ENCODE assay signal across 20 cellular contexts in genomic region chr11:73426184-73426845, GRCh38. TPM values are rescaled to one million over a fixed set of nuclear protein-coding genes. Genes with fewer than 3 reads are reported as not detected.
DNase-seq lines count a peak whose midpoint lies in the region; ATAC-seq and TF ChIP-seq lines count a peak whose summit lies in the region.
"Had no signal": no experiment of that assay in that cellular context is flagged by ENCODE, and none has a peak within 500 bp of the region (broad histone marks: within the 10 kb centered on the region; RNA-seq: fewer than 3 reads in every experiment).

No MANE protein-coding gene starts in this region.

- no peak overlapping the region for H2AK5ac ChIP-seq in mesendoderm (ENCODE audit: low read length)

- TF ChIP-seq CTCF in cardiac muscle cell (IDR thresholded peaks at IDR 0.05; ENCODE audit: low read depth, low read length) = no peak

- H3K18ac ChIP-seq in mesendoderm (ENCODE audit: low read length) = no peak overlapping the region

- no peaks in the 10 kb centered on the region for H3K27me3 Mint-ChIP-seq in activated naive CD4-positive, alpha-beta T cell treated with anti-CD3 and anti-CD28 coated beads for 36 hours (ENCODE audit: low read depth)

- ATAC-seq in left ventricle myocardium superior (no peak), GM19035 (IDR thresholded peaks at IDR 0.05; ENCODE audit: unreplicated experiment) (no peak)
- ATAC-seq: natural killer cell; stimulated activated effector memory CD8-positive, alpha-beta T cell treated with anti-CD3 and anti-CD28 coated beads, Interleukin-12 subunit alpha, Interleukin-12 subunit beta, amount 100 ng/mL, for 72 hours had no signal

- H3K9ac ChIP-seq in stomach smooth muscle (ENCODE audit: low read length in 2 of 2) = no peak overlapping the region
- H3K9ac ChIP-seq in mesendoderm (ENCODE audit: low read length) = no peak overlapping the region

- H3K27ac Mint-ChIP-seq in activated naive CD4-positive, alpha-beta T cell treated with anti-CD3 and anti-CD28 coated beads for 36 hours = no peak overlapping the region
- H3K27ac Mint-ChIP-seq: activated T-helper 2 cell treated with anti-CD3 and anti-CD28 coated beads, Interferon-gamma antibody, Interleukin-2, Interleukin-4, amounts not matched to agents 10 μg/mL and 5 μg/mL and 100 μg/mL, durations not matched to agents 14 hours and 24 hours and 36 hours; natural killer cell; stimulated activated effector memory CD8-positive, alpha-beta T cell treated with anti-CD3 and anti-CD28 coated beads, Interleukin-12 subunit alpha, Interleukin-12 subunit beta, amount 100 ng/mL, for 72 hours had no signal

- H3K27me3 ChIP-seq in cardiac muscle cell (no peaks in the 10 kb centered on the region), stomach smooth muscle (ENCODE audit: control insufficient read depth in 1 of 2, insufficient read depth in 2 of 2, low read length in 2 of 2) (no peaks in the 10 kb centered on the region), mesendoderm (ENCODE audit: insufficient read depth, low read length, poor library complexity) (no peaks in the 10 kb centered on the region)
- H3K27me3 ChIP-seq: SJCRH30, tibial nerve had no signal

- H3K9me3 ChIP-seq in cardiac muscle cell (ENCODE audit: low read depth) (no peaks in the 10 kb centered on the region), stomach smooth muscle (ENCODE audit: control insufficient read depth in 2 of 2, low read length in 2 of 2) (no peaks in the 10 kb centered on the region)
- H3K9me3 ChIP-seq: SJCRH30, tibial nerve had no signal

- no peak overlapping the region for H2BK120ac ChIP-seq in mesendoderm (ENCODE audit: low read depth, low read length)

- no peak overlapping the region for H3K4me3 ChIP-seq in cardiac muscle cell
- peak overlapping the region in 1 of 2 donors; percentile 28 for H3K4me3 ChIP-seq in stomach smooth muscle (ENCODE audit: low read length in 2 of 2)
- H3K4me3 ChIP-seq in mesendoderm (ENCODE audit: low read length) = no peak overlapping the region
- H3K4me3 ChIP-seq: SJCRH30, tibial nerve had no signal

- H4K5ac ChIP-seq in mesendoderm (ENCODE audit: low read length) = no peak overlapping the region

- no CpG with 5 or more reads among the region's 2 CpGs for WGBS in mesendoderm (ENCODE audit: extremely low coverage, insufficient coverage, low lambda C conversion rate)

- peaks cover 9% of the 10 kb centered on the region for H3K4me1 Mint-ChIP-seq in activated naive CD4-positive, alpha-beta T cell treated with anti-CD3 and anti-CD28 coated beads for 36 hours (ENCODE audit: low read depth)

- DNase-seq in cardiac muscle cell (ENCODE audit: low read depth in 1 of 2, low spot score in 1 of 2) = peak; percentile 47 to 53
- no peak for DNase-seq in left ventricle myocardium superior
- peak; percentile 54 for DNase-seq in medulla oblongata (ENCODE audit: extremely low spot score)
- DNase-seq in mesendoderm = no peak
- DNase-seq in activated naive CD4-positive, alpha-beta T cell treated with anti-CD3 and anti-CD28 coated beads for 36 hours = no peak
- DNase-seq: DMS 273 treated with DMSO at 0.1 percent for 48 hours; Karpas-422; natural killer cell; NCI-H1105 treated with DMSO at 0.1 percent for 48 hours; NCI-H2171 treated with DMSO at 0.1 percent for 48 hours; NCI-H748 treated with DMSO at 0.1 percent for 48 hours; SJCRH30; stimulated activated CD4-positive, alpha-beta T cell treated with anti-CD3 and anti-CD28 coated beads, Interleukin-15, amount 100 ng/mL, for 24 hours had no signal

- H4K8ac ChIP-seq in mesendoderm (ENCODE audit: low read depth, low read length) = no peak overlapping the region

- CTCF ChIA-PET in activated naive CD4-positive, alpha-beta T cell treated with anti-CD3 and anti-CD28 coated beads for 36 hours (lab: Charles Lee) = interaction anchor here (0.6 to 2.2 kb wide), 3 partner anchors 10 to 206 kb away, joined by 3 to 7 read pairs (median 4); no protein-coding TSS in a partner anchor

- no peak overlapping the region for H3K4me3 Mint-ChIP-seq in activated naive CD4-positive, alpha-beta T cell treated with anti-CD3 and anti-CD28 coated beads for 36 hours
- H3K4me3 Mint-ChIP-seq: natural killer cell; stimulated activated effector memory CD8-positive, alpha-beta T cell treated with anti-CD3 and anti-CD28 coated beads, Interleukin-12 subunit alpha, Interleukin-12 subunit beta, amount 100 ng/mL, for 72 hours had no signal

- H3K4ac ChIP-seq in mesendoderm (ENCODE audit: low read depth, low read length) = no peak overlapping the region

- H3K36me3 Mint-ChIP-seq in activated naive CD4-positive, alpha-beta T cell treated with anti-CD3 and anti-CD28 coated beads for 36 hours (ENCODE audit: low read depth) = no peaks in the 10 kb centered on the region
- H3K36me3 Mint-ChIP-seq: natural killer cell had no signal

- no peaks in the 10 kb centered on the region for H3K79me1 ChIP-seq in mesendoderm (ENCODE audit: low read length)

- H3K27ac ChIP-seq in cardiac muscle cell = peak overlapping the region; percentile 83
- peak overlapping the region; percentile 70 for H3K27ac ChIP-seq in cingulate gyrus (ENCODE audit: low read depth, low read length)
- H3K27ac ChIP-seq in stomach smooth muscle (ENCODE audit: low read length) = peak overlapping the region; percentile 7
- no peak overlapping the region for H3K27ac ChIP-seq in mesendoderm (ENCODE audit: low read depth, low read length)
- H3K27ac ChIP-seq: C4-2B, SJCRH30 had no signal

- no peak overlapping the region for H3K23ac ChIP-seq in mesendoderm (ENCODE audit: low read length)

- intact Hi-C loops in left ventricle myocardium superior (cut with micrococcal nuclease) = no loop called here
- intact Hi-C loops in activated naive CD4-positive, alpha-beta T cell treated with anti-CD3 and anti-CD28 coated beads for 36 hours (cut with micrococcal nuclease) = loop anchor here (5.0 kb wide), 1 partner anchor 96 kb away; no protein-coding TSS in a partner anchor

- no peaks in the 10 kb centered on the region for H3K36me3 ChIP-seq in cardiac muscle cell
- H3K36me3 ChIP-seq in stomach smooth muscle (ENCODE audit: control insufficient read depth in 2 of 2, insufficient read depth in 2 of 2, low read length in 2 of 2) = peaks cover 0 to 3% of the 10 kb centered on the region in 2 donors
- H3K36me3 ChIP-seq in mesendoderm (ENCODE audit: control insufficient read depth, insufficient read depth, low read length) = no peaks in the 10 kb centered on the region
- H3K36me3 ChIP-seq: SJCRH30 had no signal

- H3K79me2 ChIP-seq in mesendoderm (ENCODE audit: control insufficient read depth, insufficient read depth, low read length) = no peaks in the 10 kb centered on the region

- no peaks in the 10 kb centered on the region for H3K9me3 Mint-ChIP-seq in activated naive CD4-positive, alpha-beta T cell treated with anti-CD3 and anti-CD28 coated beads for 36 hours
- H3K9me3 Mint-ChIP-seq: activated T-helper 2 cell treated with anti-CD3 and anti-CD28 coated beads, Interferon-gamma antibody, Interleukin-2, Interleukin-4, amounts not matched to agents 10 μg/mL and 5 μg/mL and 100 μg/mL, durations not matched to agents 14 hours and 24 hours and 36 hours; natural killer cell; stimulated activated effector memory CD8-positive, alpha-beta T cell treated with anti-CD3 and anti-CD28 coated beads, Interleukin-12 subunit alpha, Interleukin-12 subunit beta, amount 100 ng/mL, for 72 hours had no signal

- H2BK15ac ChIP-seq in mesendoderm (replicated peaks; ENCODE audit: low read depth) = no peak overlapping the region

- no peak overlapping the region for H2BK5ac ChIP-seq in mesendoderm (ENCODE audit: low read length)

- peaks cover 34% of the 10 kb centered on the region for H3K4me1 ChIP-seq in cardiac muscle cell (ENCODE audit: low read depth)
- no peaks in the 10 kb centered on the region for H3K4me1 ChIP-seq in stomach smooth muscle (ENCODE audit: control insufficient read depth, insufficient read depth, low read length)
- H3K4me1 ChIP-seq in mesendoderm (ENCODE audit: control insufficient read depth, low read depth, low read length) = peaks cover 3% of the 10 kb centered on the region
- H3K4me1 ChIP-seq: SJCRH30, tibial nerve had no signal

- H3K4me2 ChIP-seq in mesendoderm (ENCODE audit: low read length) = no peak overlapping the region

- H3K56ac ChIP-seq in mesendoderm (ENCODE audit: low read length) = no peak overlapping the region

RNA-seq across cellular contexts. Expression of gene RELT, which starts 50.1 kb away (rescaled TPM):
- total RNA-seq in cardiac muscle cell = 10.4 and 18.7 TPM in 2 replicates
- 9.3 and 14.8 TPM in 2 replicates for polyA plus RNA-seq in cardiac muscle cell
- total RNA-seq in left ventricle myocardium superior = 1.8 TPM
- polyA plus RNA-seq in mesendoderm (2013, experiment 1 of 2) = 2.8 TPM
- 3.0 TPM for polyA plus RNA-seq in mesendoderm (2013, experiment 2 of 2)
- total RNA-seq in activated naive CD4-positive, alpha-beta T cell treated with anti-CD3 and anti-CD28 coated beads for 36 hours = 10 to 100 TPM; 17.9 to 18.5 TPM

Comparison
In these comparisons a context has a peak if more than half of its experiments do, and no peak if none do; other contexts are left out.
1. DNase-seq: peak in cardiac muscle cell (2 of 2) and medulla oblongata (single experiment); none in left ventricle myocardium superior (single experiment), mesendoderm (single experiment) and activated naive CD4-positive, alpha-beta T cell treated with anti-CD3 and anti-CD28 coated beads for 36 hours (single experiment).